ENCODE assay signal across 8 cellular contexts in the genomic region with DNA sequence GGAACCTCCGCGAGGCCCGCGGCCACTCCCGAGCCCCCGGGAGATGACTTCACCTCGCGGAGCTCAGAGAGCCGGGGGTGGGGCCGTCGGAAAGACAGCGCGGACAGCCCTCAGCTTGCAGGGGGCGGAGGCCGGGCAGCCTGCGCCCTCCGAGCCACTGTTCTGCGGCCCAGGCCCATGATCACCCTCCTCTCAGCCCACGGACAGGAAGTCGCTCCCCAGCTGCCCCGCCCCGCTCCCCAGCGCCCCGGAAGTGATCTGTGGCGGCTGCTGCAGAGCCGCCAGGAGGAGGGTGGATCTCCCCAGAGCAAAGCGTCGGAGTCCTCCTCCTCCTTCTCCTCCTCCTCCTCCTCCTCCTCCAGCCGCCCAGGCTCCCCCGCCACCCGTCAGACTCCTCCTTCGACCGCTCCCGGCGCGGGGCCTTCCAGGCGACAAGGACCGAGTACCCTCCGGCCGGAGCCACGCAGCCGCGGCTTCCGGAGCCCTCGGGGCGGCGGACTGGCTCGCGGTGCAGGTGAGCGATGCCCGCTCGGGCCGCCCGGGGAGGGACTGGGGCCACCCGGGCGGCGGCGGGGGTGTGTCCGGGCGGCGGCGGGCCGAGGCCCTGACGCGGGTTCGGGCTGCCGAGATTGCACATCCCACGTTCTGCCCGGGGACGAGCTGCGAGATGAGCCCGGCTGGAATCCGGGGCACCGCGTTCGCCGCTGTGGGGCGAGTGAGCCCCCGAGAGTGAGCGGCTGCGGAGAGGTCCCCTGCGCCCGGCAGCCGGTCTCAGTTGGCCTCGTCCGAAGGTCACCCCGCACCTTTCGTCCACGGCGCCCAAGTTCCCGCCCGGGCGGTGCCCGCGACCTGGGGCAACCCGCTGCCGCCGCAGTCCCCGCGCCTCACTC. TPM values are rescaled to one million over a fixed set of nuclear protein-coding genes. Genes with fewer than 3 reads are reported as not detected.
DNase-seq lines count a peak whose midpoint lies in the region; ATAC-seq, FAIRE-seq and TF ChIP-seq lines count a peak whose summit lies in the region.

A gene with protein sequence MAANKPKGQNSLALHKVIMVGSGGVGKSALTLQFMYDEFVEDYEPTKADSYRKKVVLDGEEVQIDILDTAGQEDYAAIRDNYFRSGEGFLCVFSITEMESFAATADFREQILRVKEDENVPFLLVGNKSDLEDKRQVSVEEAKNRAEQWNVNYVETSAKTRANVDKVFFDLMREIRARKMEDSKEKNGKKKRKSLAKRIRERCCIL (plus strand): TSS at position 261 of the 890 bp plus-strand sequence. CDS start 63,096 bp downstream, outside the sequence.

- peaks cover 34% of the 10 kb centered on the region for H4K20me1 ChIP-seq in Loucy (ENCODE audit: insufficient read depth, low read length, poor library complexity, severe bottlenecking)

- H3K36me3 ChIP-seq in Loucy (ENCODE audit: insufficient read depth, low read length): no peaks in the 10 kb centered on the region

- TF ChIP-seq POLR2A in H54 (IDR thresholded peaks at IDR 0.05; ENCODE audit: low read depth, low read length): peak; percentile 84

- H3K79me2 ChIP-seq in Loucy (ENCODE audit: insufficient read depth, low read length): peaks cover 61% of the 10 kb centered on the region

- H3K9me3 ChIP-seq in Loucy (ENCODE audit: insufficient read depth, low read depth, low read length): no peaks in the 10 kb centered on the region

- FAIRE-seq in H54 (lab: Jason Lieb, UNC): peak; percentile 75

- H2AFZ ChIP-seq in Loucy (ENCODE audit: low read length): peak within 1 kb of the TSS; percentile 93

- no peaks in the 10 kb centered on the region for H3K9me2 ChIP-seq in Loucy (replicated peaks; ENCODE audit: low read depth, low read length)

- H3K9me3 Mint-ChIP-seq in nephron: no peaks in the 10 kb centered on the region

- TF ChIP-seq CTCF in Loucy (conservative IDR thresholded peaks at IDR 0.05; ENCODE audit: low read length) (no peak), fibroblast of the aortic adventitia (IDR thresholded peaks at IDR 0.05; ENCODE audit: insufficient read depth, low read length) (no peak), nephron (IDR thresholded peaks at IDR 0.05; ENCODE audit: unreplicated experiment in 3 of 3) (no peak)

- peak within 1 kb of the TSS; percentile 88 for H3K4me2 ChIP-seq in Loucy (ENCODE audit: low read depth, low read length, poor library complexity, severe bottlenecking)

- H3K27ac Mint-ChIP-seq in nephron: peak within 1 kb of the TSS; percentile 96 to 99 (median 99)

- peak within 1 kb of the TSS; percentile 95 to 98 (median 97) for H3K4me3 Mint-ChIP-seq in nephron

- H3K4me1 ChIP-seq in Loucy (ENCODE audit: insufficient read depth, low read length, poor library complexity, severe bottlenecking): peaks cover 55% of the 10 kb centered on the region

- H3K9ac ChIP-seq in Loucy (ENCODE audit: low read depth, low read length, poor library complexity, severe bottlenecking): peak within 1 kb of the TSS; percentile 97

- no peaks in the 10 kb centered on the region for H3F3A ChIP-seq in Loucy (ENCODE audit: low read depth)

- no peaks in the 10 kb centered on the region for H3K27me3 ChIP-seq in Loucy (ENCODE audit: insufficient read depth, low read length, poor library complexity, severe bottlenecking)

- DNase-seq in ELR (ENCODE audit: low read depth): peak; percentile 96
- peak; percentile 97 for DNase-seq in H54 (ENCODE audit: insufficient read length, low spot score)
- DNase-seq in SHP77 treated with DMSO at 0.1 percent for 48 hours (lab: John Stamatoyannopoulos, UW): peak; percentile 84
- peak; percentile 97 for DNase-seq in activated effector memory CD4-positive, alpha-beta T cell treated with anti-CD3 and anti-CD28 coated beads, Interleukin-2, amount 50 U/mL, for 16 hours
- peak; percentile 92 for DNase-seq in fibroblast of the aortic adventitia (ENCODE audit: low read depth)
- peak; percentile 91 for DNase-seq in stimulated activated naive CD8-positive, alpha-beta T cell treated with anti-CD3 and anti-CD28 coated beads, Interleukin-15, Interleukin-2, amounts not matched to agents 100 U/mL and 50 U/mL, for 24 hours

- H3K4me1 Mint-ChIP-seq in nephron: peaks cover 52% of the 10 kb centered on the region

- peak within 1 kb of the TSS; percentile 81 for H3K4me3 ChIP-seq in Loucy (ENCODE audit: low read length, poor library complexity, severe bottlenecking)
- peak within 1 kb of the TSS; percentile 74 for H3K4me3 ChIP-seq in fibroblast of the aortic adventitia (ENCODE audit: low read depth, low read length)

- H3K36me3 Mint-ChIP-seq in nephron (ENCODE audit: low read depth): peaks cover 5% of the 10 kb centered on the region

- ATAC-seq in stimulated activated naive CD8-positive, alpha-beta T cell treated with anti-CD3 and anti-CD28 coated beads, Interleukin-15, Interleukin-2, amounts not matched to agents 100 U/mL and 50 U/mL, for 24 hours: peak; percentile 98

- H3K27me3 Mint-ChIP-seq in nephron (ENCODE audit: low read depth): peaks cover 3% of the 10 kb centered on the region

RNA-seq across cellular contexts. Expression of the gene that starts here (rescaled TPM):
- total RNA-seq in fibroblast of the aortic adventitia (ENCODE audit: low replicate concordance): 42.7 and 61.5 TPM in 2 replicates

Comparison
In these comparisons a context has a peak if more than half of its experiments do, and no peak if none do; other contexts are left out.
1. Peak in every context shown above with its lines: DNase-seq, ATAC-seq and H3K4me3 ChIP-seq.